30 cellular contexts compared by ENCODE assay signal in genomic region chr5:39083968-39084367, GRCh38.
"Had no signal": no experiment of that assay in that cellular context is flagged by ENCODE, and none has a peak within 500 bp of the region (broad histone marks: within the 10 kb centered on the region; RNA-seq: fewer than 3 reads in every experiment).

No MANE protein-coding gene starts in this region.

- FAIRE-seq: TTC549 had no signal

- H3K9me3 Mint-ChIP-seq: activated naive CD4-positive, alpha-beta T cell treated with anti-CD3 and anti-CD28 coated beads, Interleukin-2, amount 10 ng/mL, durations not matched to agents 7 days and 5 days; T-helper 1 cell treated with Interleukin-12 subunit alpha and Interleukin-12 subunit beta and Interleukin-4 antibody, amounts not matched to agents 30 μg/mL and 1 μg/mL, for 36 hours; T-helper 2 cell treated with Interferon-gamma antibody and Interleukin-4, amounts not matched to agents 5 μg/mL and 100 μg/mL, for 36 hours had no signal

- H3K4me3 Mint-ChIP-seq: activated CD4-positive, alpha-beta memory T cell treated with anti-CD3 and anti-CD28 coated beads for 36 hours; activated CD4-positive, alpha-beta T cell treated with anti-CD3 and anti-CD28 coated beads, Interleukin-2, amount 10 ng/mL, durations not matched to agents 7 days and 5 days; activated naive CD4-positive, alpha-beta T cell treated with anti-CD3 and anti-CD28 coated beads, Interleukin-2, amount 10 ng/mL, durations not matched to agents 7 days and 5 days; activated naive CD8-positive, alpha-beta T cell treated with anti-CD3 and anti-CD28 coated beads for 36 hours; T-helper 1 cell treated with Interleukin-12 subunit alpha and Interleukin-12 subunit beta and Interleukin-4 antibody, amounts not matched to agents 30 μg/mL and 1 μg/mL, for 36 hours; T-helper 2 cell treated with Interferon-gamma antibody and Interleukin-4, amounts not matched to agents 5 μg/mL and 100 μg/mL, for 36 hours had no signal

- H3K9me3 ChIP-seq: Peyer's patch, SJSA1, SK-N-SH had no signal

- H3K27ac Mint-ChIP-seq: activated CD4-positive, alpha-beta memory T cell treated with anti-CD3 and anti-CD28 coated beads for 36 hours; activated CD4-positive, alpha-beta T cell treated with anti-CD3 and anti-CD28 coated beads, Interleukin-2, amount 10 ng/mL, durations not matched to agents 7 days and 5 days; activated naive CD4-positive, alpha-beta T cell treated with anti-CD3 and anti-CD28 coated beads, Interleukin-2, amount 10 ng/mL, durations not matched to agents 7 days and 5 days; activated naive CD8-positive, alpha-beta T cell treated with anti-CD3 and anti-CD28 coated beads for 36 hours; T-helper 1 cell treated with Interleukin-12 subunit alpha and Interleukin-12 subunit beta and Interleukin-4 antibody, amounts not matched to agents 30 μg/mL and 1 μg/mL, for 36 hours; T-helper 2 cell treated with Interferon-gamma antibody and Interleukin-4, amounts not matched to agents 5 μg/mL and 100 μg/mL, for 36 hours had no signal

- H3K4me2 ChIP-seq: SK-N-SH had no signal

- H3K27ac ChIP-seq: brain microvascular endothelial cell, Peyer's patch, SJSA1 had no signal

- H3K36me3 ChIP-seq: brain microvascular endothelial cell, Peyer's patch, SJSA1 had no signal

- H3K4me1 Mint-ChIP-seq: activated naive CD4-positive, alpha-beta T cell treated with anti-CD3 and anti-CD28 coated beads, Interleukin-2, amount 10 ng/mL, durations not matched to agents 7 days and 5 days had no signal

- ATAC-seq: PC-3 had no signal

- H3K4me3 ChIP-seq: Peyer's patch, SJSA1 had no signal

- H3K27me3 ChIP-seq: brain microvascular endothelial cell, Peyer's patch, SJSA1 had no signal

- H3K9ac ChIP-seq: SK-N-SH had no signal

- H3K36me3 Mint-ChIP-seq: activated naive CD8-positive, alpha-beta T cell treated with anti-CD3 and anti-CD28 coated beads for 36 hours had no signal

- H3K4me1 ChIP-seq: Peyer's patch, SJSA1 had no signal

- DNase-seq: activated CD4-positive, alpha-beta memory T cell treated with anti-CD3 and anti-CD28 coated beads for 36 hours; activated CD4-positive, alpha-beta T cell treated with anti-CD3 and anti-CD28 coated beads, Interleukin-2, amount 10 ng/mL, durations not matched to agents 7 days and 5 days; activated CD8-positive, alpha-beta memory T cell treated with anti-CD3 and anti-CD28 coated beads, Interleukin-2, amount 50 U/mL, for 48 hours; activated gamma-delta T cell treated with Interleukin-2 at 50 U/mL for 16 hours; activated naive CD4-positive, alpha-beta T cell treated with anti-CD3 and anti-CD28 coated beads, Interleukin-2, amount 10 ng/mL, durations not matched to agents 7 days and 5 days; activated naive CD8-positive, alpha-beta T cell treated with anti-CD3 and anti-CD28 coated beads for 36 hours; amniotic stem cell; aorta; brain microvascular endothelial cell; central memory CD4-positive, alpha-beta T cell; NCI-H1092 treated with DMSO at 0.1 percent for 48 hours; NCI-H1417; NCI-H146; NCI-H187; NCI-H2029 treated with DMSO at 0.1 percent for 48 hours; NCI-H2107; NCI-H2171; NCI-H510A; NCI-H526; NCI-H748 treated with DMSO at 0.1 percent for 48 hours; NK-92 treated with Interleukin-12 subunit alpha and Interleukin-12 subunit beta, amount 100 ng/mL, for 24 hours; PC-3; Peyer's patch; RPMI8226; SHP77 treated with DMSO at 0.1 percent for 48 hours; SK-N-SH had no signal
